In genomic region chr17:1767358-1767757, GRCh38 we compare ENCODE assay signal across 21 cellular contexts. TPM values are rescaled to one million over a fixed set of nuclear protein-coding genes. Genes with fewer than 3 reads are reported as not detected.
A peak's percentile ranks its signal among the peaks of the same experiment; 100 is the strongest.
DNase-seq lines count a peak whose midpoint lies in the region; ATAC-seq and TF ChIP-seq lines count a peak whose summit lies in the region.
"Had no signal": no experiment of that assay in that cellular context is flagged by ENCODE, and none has a peak within 500 bp of the region (broad histone marks: within the 10 kb centered on the region; RNA-seq: fewer than 3 reads in every experiment).

No MANE protein-coding gene starts in this region.

- POLR2A ChIA-PET in CD8-positive, alpha-beta T cell (lab: Charles Lee), result interaction anchor here (0.6 to 1.3 kb wide), 4 partner anchors 14 to 62 kb away, joined by 3 read pairs; partner anchors contain the start of genes RPA1 and SMYD4
- POLR2A ChIA-PET in HCT116 (lab: Charles Lee), result no interaction called here

- no peak for DNase-seq in CD8-positive, alpha-beta T cell
- DNase-seq in HCT116 (ENCODE audit: low read depth, low spot score) (no peak), endodermal cell (no peak), gastrocnemius medialis (peak in 1 of 2 donors; percentile 83), NCI-H2171 treated with DMSO at 0.1 percent for 48 hours (lab: John Stamatoyannopoulos, UW) (no peak), KG1 (lab: John Stamatoyannopoulos, UW) (no peak), tibial nerve (ENCODE audit: low spot score in 2 of 2) (no peak)
- DNase-seq: activated CD8-positive, alpha-beta memory T cell treated with anti-CD3 and anti-CD28 coated beads, Interleukin-2, amount 50 U/mL, for 4 hours; activated naive CD4-positive, alpha-beta T cell; C1 segment of cervical spinal cord; DMS79 treated with DMSO at 0.1 percent for 48 hours; GM23248; kidney glomerular epithelial cell; NCI-H774; RPMI8226 had no signal

- RAD21 ChIA-PET in HCT116 (lab: Charles Lee; ENCODE audit: low non-redundant PET in 1 of 2, low total read pairs in 2 of 2, uncharacterized antibody in 2 of 2, unreplicated experiment in 2 of 2), result no interaction called here

- H3K4me3 ChIP-seq in CD8-positive, alpha-beta T cell (ENCODE audit: low read depth, low read length), result no peak overlapping the region
- no peak overlapping the region for H3K4me3 ChIP-seq in HCT116 (replicated peaks in 1 of 2; ENCODE audit: low read depth in 1 of 2, low read length in 2 of 2)
- no peak overlapping the region for H3K4me3 ChIP-seq in endodermal cell (ENCODE audit: low read length)
- no peak overlapping the region for H3K4me3 ChIP-seq in gastrocnemius medialis
- no peak overlapping the region for H3K4me3 ChIP-seq in tibial nerve
- H3K4me3 ChIP-seq: GM23248, hepatocyte had no signal

- no peak for TF ChIP-seq RAD21 in HCT116 (IDR thresholded peaks at IDR 0.05; ENCODE audit: low read depth)

- H3K9me3 Mint-ChIP-seq in CD8-positive, alpha-beta T cell, result no peaks in the 10 kb centered on the region
- H3K9me3 Mint-ChIP-seq in endodermal cell, result no peaks in the 10 kb centered on the region
- H3K9me3 Mint-ChIP-seq: brain had no signal

- H3K36me3 Mint-ChIP-seq in CD8-positive, alpha-beta T cell, result peaks cover 2% of the 10 kb centered on the region
- peaks cover 6% of the 10 kb centered on the region for H3K36me3 Mint-ChIP-seq in endodermal cell (ENCODE audit: low read depth)

- no peak for ATAC-seq in CD8-positive, alpha-beta T cell
- ATAC-seq in HCT116 (peak; percentile 56), gastrocnemius medialis (peak; percentile 4 to 40), GM19395 (IDR thresholded peaks at IDR 0.05; ENCODE audit: unreplicated experiment) (no peak)
- ATAC-seq: activated CD4-positive, CD25-positive, alpha-beta regulatory T cell treated with anti-CD3 and anti-CD28 coated beads, Interleukin-2, amount 50 U/mL, for 24 hours had no signal

- H3K4me3 Mint-ChIP-seq in CD8-positive, alpha-beta T cell, result no peak overlapping the region
- no peak overlapping the region for H3K4me3 Mint-ChIP-seq in endodermal cell
- H3K4me3 Mint-ChIP-seq: brain had no signal

- H2AFZ ChIP-seq in HCT116 (ENCODE audit: low read depth, low read length, poor library complexity, severe bottlenecking), result no peak overlapping the region
- H2AFZ ChIP-seq: GM23248, hepatocyte had no signal

- CTCF ChIA-PET in CD8-positive, alpha-beta T cell (lab: Charles Lee), result interaction anchor here (1.5 to 5.5 kb wide), 3 partner anchors 10 to 46 kb away, joined by 4 to 38 read pairs (median 5); no protein-coding TSS in a partner anchor
- CTCF ChIA-PET in HCT116 (lab: Charles Lee), result no interaction called here

- TF ChIP-seq EP300 in tibial nerve (IDR thresholded peaks at IDR 0.05), result no peak

- H3K27me3 Mint-ChIP-seq in CD8-positive, alpha-beta T cell (ENCODE audit: low read depth), result no peaks in the 10 kb centered on the region
- H3K27me3 Mint-ChIP-seq in endodermal cell (ENCODE audit: insufficient read depth), result no peaks in the 10 kb centered on the region
- H3K27me3 Mint-ChIP-seq: brain had no signal

- TF ChIP-seq POLR2A in HCT116 (IDR thresholded peaks at IDR 0.05; ENCODE audit: borderline replicate concordance, extremely low read depth, insufficient read depth, insufficient read length) (no peak), gastrocnemius medialis (IDR thresholded peaks at IDR 0.05) (no peak), tibial nerve (IDR thresholded peaks at IDR 0.05) (no peak)

- H3K4me2 ChIP-seq in HCT116 (ENCODE audit: low read length), result no peak overlapping the region
- H3K4me2 ChIP-seq: hepatocyte had no signal

- peak overlapping the region; percentile 78 for H3K27ac Mint-ChIP-seq in CD8-positive, alpha-beta T cell
- no peak overlapping the region for H3K27ac Mint-ChIP-seq in endodermal cell

- BruUV-seq in HCT116 (replicated peaks; lab: Mats Ljungman, UMichigan), result no TSS peak

- H3K27me3 ChIP-seq in CD8-positive, alpha-beta T cell (ENCODE audit: insufficient read depth, low read length), result no peaks in the 10 kb centered on the region
- no peaks in the 10 kb centered on the region for H3K27me3 ChIP-seq in HCT116 (ENCODE audit: insufficient read depth, low read length)
- no peaks in the 10 kb centered on the region for H3K27me3 ChIP-seq in endodermal cell (ENCODE audit: control insufficient read depth, insufficient read depth, low read length, poor library complexity, severe bottlenecking)
- no peaks in the 10 kb centered on the region for H3K27me3 ChIP-seq in gastrocnemius medialis
- H3K27me3 ChIP-seq in tibial nerve, result peaks cover 0 to 5% of the 10 kb centered on the region in 2 donors
- H3K27me3 ChIP-seq: hepatocyte had no signal

- H3K9me3 ChIP-seq in CD8-positive, alpha-beta T cell (ENCODE audit: low read length), result no peaks in the 10 kb centered on the region
- no peaks in the 10 kb centered on the region for H3K9me3 ChIP-seq in HCT116 (ENCODE audit: control insufficient read depth in 1 of 2, insufficient read depth in 1 of 2, low read depth in 1 of 2, low read length in 2 of 2)
- no peaks in the 10 kb centered on the region for H3K9me3 ChIP-seq in endodermal cell (ENCODE audit: control insufficient read depth, low read length)
- H3K9me3 ChIP-seq in gastrocnemius medialis, result no peaks in the 10 kb centered on the region
- no peaks in the 10 kb centered on the region for H3K9me3 ChIP-seq in tibial nerve

- H3K27ac ChIP-seq in CD8-positive, alpha-beta T cell (ENCODE audit: low read depth, low read length), result no peak overlapping the region
- H3K27ac ChIP-seq in HCT116 (ENCODE audit: low read depth, low read length) (no peak overlapping the region), endodermal cell (ENCODE audit: low read depth, low read length) (no peak overlapping the region), gastrocnemius medialis (peak overlapping the region; percentile 97 to 100 (median 98)), tibial nerve (peak overlapping the region in 2 of 4 donors; percentile 46 to 90)
- H3K27ac ChIP-seq: GM23248, hepatocyte had no signal

- peaks cover 54% of the 10 kb centered on the region for H3K4me1 Mint-ChIP-seq in CD8-positive, alpha-beta T cell (ENCODE audit: low read depth)
- H3K4me1 Mint-ChIP-seq in endodermal cell, result peaks cover 22% of the 10 kb centered on the region

- no peaks in the 10 kb centered on the region for H3K79me2 ChIP-seq in HCT116 (ENCODE audit: insufficient read depth, low read length)

- H3K9me2 ChIP-seq in HCT116 (ENCODE audit: insufficient read depth), result no peaks in the 10 kb centered on the region

- intact Hi-C loops in CD8-positive, alpha-beta T cell (cut with DNase I, micrococcal nuclease), result loop anchor here in 1 of 2 experiments (5.0 kb wide), 1 partner anchor 45 kb away; the partner anchor contains the start of gene WDR81
- intact Hi-C loops in HCT116 (cut with micrococcal nuclease), result loop anchor here (5.0 kb wide), 1 partner anchor 45 kb away; the partner anchor contains the start of gene WDR81
- intact Hi-C loops in gastrocnemius medialis (cut with DNase I; ENCODE audit: low total_unique reads), result no loop called here

- no peaks in the 10 kb centered on the region for H3K36me3 ChIP-seq in CD8-positive, alpha-beta T cell (ENCODE audit: insufficient read depth, low read length)
- no peaks in the 10 kb centered on the region for H3K36me3 ChIP-seq in HCT116 (ENCODE audit: control insufficient read depth in 1 of 2, insufficient read depth in 2 of 2, low read length in 2 of 2)
- H3K36me3 ChIP-seq in endodermal cell (ENCODE audit: control insufficient read depth, insufficient read depth, low read length), result no peaks in the 10 kb centered on the region
- H3K36me3 ChIP-seq in gastrocnemius medialis, result peaks cover 0 to 25% of the 10 kb centered on the region in 2 donors
- H3K36me3 ChIP-seq in tibial nerve, result peaks cover 0 to 38% (median 0%) of the 10 kb centered on the region in 3 donors

- H3K4me1 ChIP-seq in CD8-positive, alpha-beta T cell (ENCODE audit: insufficient read depth, low read length), result peaks cover 54% of the 10 kb centered on the region
- H3K4me1 ChIP-seq in HCT116 (ENCODE audit: control insufficient read depth in 1 of 2, insufficient read depth in 2 of 2, low read length in 2 of 2) (peaks cover 0 to 8% of the 10 kb centered on the region in 2 experiments; a peak in 2 of 4 replicates), endodermal cell (ENCODE audit: control insufficient read depth, insufficient read depth, low read length) (peaks cover 21% of the 10 kb centered on the region), gastrocnemius medialis (peaks cover 47 to 53% of the 10 kb centered on the region in 2 donors), tibial nerve (peaks cover 0 to 58% (median 19%) of the 10 kb centered on the region in 4 donors)

- TF ChIP-seq CTCF in CD8-positive, alpha-beta T cell (IDR thresholded peaks at IDR 0.05), result no peak
- TF ChIP-seq CTCF in HCT116 (IDR thresholded peaks at IDR 0.05 in 2 of 3, conservative IDR thresholded peaks at IDR 0.05 in 1 of 3; ENCODE audit: borderline replicate concordance in 1 of 3, insufficient read depth in 1 of 3, low read depth in 2 of 3, low read length in 2 of 3) (peak in 2 of 3 experiments; percentile 38 to 44; a peak in 4 of 6 replicates), endodermal cell (conservative IDR thresholded peaks at IDR 0.05) (peak; percentile 53), gastrocnemius medialis (IDR thresholded peaks at IDR 0.05 in 4 of 5, conservative IDR thresholded peaks at IDR 0.05 in 1 of 5) (peak in 3 of 5 experiments; percentile 35 to 41 (median 38)), tibial nerve (IDR thresholded peaks at IDR 0.05) (no peak)

- no peaks in the 10 kb centered on the region for H4K20me1 ChIP-seq in HCT116 (ENCODE audit: insufficient read depth)

- 96 to 97% methylated on average over 7 to 12 of the region's 12 CpGs for WGBS in endodermal cell (ENCODE audit: insufficient coverage in 1 of 2, insufficient read length in 1 of 2), 2 experiments
- WGBS in tibial nerve, 2 donors, result 86 to 87% methylated on average over 12 of the region's 12 CpGs

- no peak overlapping the region for H3K9ac ChIP-seq in HCT116 (ENCODE audit: low read length)
- no peak overlapping the region for H3K9ac ChIP-seq in endodermal cell (ENCODE audit: extremely low read depth, low read length, poor library complexity, severe bottlenecking)
- H3K9ac ChIP-seq: GM23248 had no signal

- in situ Hi-C loops in gastrocnemius medialis (cut with MboI; ENCODE audit: low sequenced_read_pairs in 4 of 4), result no loop called here

RNA-seq across cellular contexts. Expression of gene SERPINF1, which starts 5.5 kb away (rescaled TPM):
- 10 to 100 TPM; 19.7 to 20.2 TPM for total RNA-seq in CD8-positive, alpha-beta T cell
- 2.7 TPM for total RNA-seq in HCT116 (2021; ENCODE audit: unreplicated experiment)
- polyA plus RNA-seq in HCT116 (2012), result 0.82 and 1.9 TPM in 2 replicates
- 10 to 100 TPM; 39.7 to 64.1 TPM for total RNA-seq in endodermal cell
- 36.7 TPM for polyA plus RNA-seq in endodermal cell (2013, experiment 1 of 2)
- 33.9 TPM for polyA plus RNA-seq in endodermal cell (2013, experiment 2 of 2)
- total RNA-seq in gastrocnemius medialis, result 100 to 1,000 TPM; 554 to 698 (median 631) TPM
- total RNA-seq in tibial nerve, result 1,000 to 10,000 TPM in 1 of 4 donors, 100 to 1,000 TPM in 3; 720 to 2,221 (median 908) TPM
- total RNA-seq: T-helper 1 cell treated with Interleukin-12 subunit alpha and Interleukin-12 subunit beta and Interleukin-4 antibody, amounts not matched to agents 30 ng/mL and 1 ng/mL, for 36 hours had no signal

RNA-seq across cellular contexts. Expression of gene SERPINF2, which starts 24.7 kb away (rescaled TPM):
- total RNA-seq in CD8-positive, alpha-beta T cell, result under 1 TPM; 0.22 to 0.28 TPM
- total RNA-seq in HCT116 (2021; ENCODE audit: unreplicated experiment), result 2.5 TPM
- polyA plus RNA-seq in HCT116 (2012), result 4.5 and 5.1 TPM in 2 replicates
- total RNA-seq in endodermal cell, result 1 to 10 TPM in 1 of 2 donors, under 1 TPM in 1; 0.86 to 1.8 TPM
- 0.50 TPM for polyA plus RNA-seq in endodermal cell (2013, experiment 1 of 2)
- polyA plus RNA-seq in endodermal cell (2013, experiment 2 of 2), result 0.41 TPM
- 1 to 10 TPM in 3 of 4 donors, under 1 TPM in 1; 0.85 to 6.4 (median 4.3) TPM for total RNA-seq in gastrocnemius medialis
- 10 to 100 TPM in 2 of 4 donors, 1 to 10 TPM in 2; 6.1 to 21.3 (median 11.4) TPM for total RNA-seq in tibial nerve
- total RNA-seq: GM23248, pulmonary artery endothelial cell had no signal

RNA-seq across cellular contexts. Expression of gene WDR81, which starts 42.9 kb away (rescaled TPM):
- total RNA-seq in CD8-positive, alpha-beta T cell, result 10 to 100 TPM; 18.9 to 20.4 TPM
- total RNA-seq in HCT116 (2021; ENCODE audit: unreplicated experiment) (17.3 TPM), endodermal cell (10 to 100 TPM; 13.4 to 17.9 TPM), gastrocnemius medialis (10 to 100 TPM; 22.3 to 61.1 (median 42.7) TPM), tibial nerve (100 to 1,000 TPM in 2 of 4 donors, 10 to 100 TPM in 2; 54.4 to 111 (median 92.0) TPM)
- 10.1 and 10.8 TPM in 2 replicates for polyA plus RNA-seq in HCT116 (2012)
- 8.0 TPM for polyA plus RNA-seq in endodermal cell (2013, experiment 1 of 2)
- 6.0 TPM for polyA plus RNA-seq in endodermal cell (2013, experiment 2 of 2)

RNA-seq across cellular contexts. Expression of gene TLCD2, which starts 57.2 kb away (rescaled TPM):
- under 1 TPM; 0.11 to 0.14 TPM for total RNA-seq in CD8-positive, alpha-beta T cell
- total RNA-seq in HCT116 (2021; ENCODE audit: unreplicated experiment), result 1.8 TPM
- 1.5 and 1.9 TPM in 2 replicates for polyA plus RNA-seq in HCT116 (2012)
- 1 to 10 TPM in 1 of 2 donors, under 1 TPM in 1; 0.84 to 1.8 TPM for total RNA-seq in endodermal cell
- polyA plus RNA-seq in endodermal cell (2013, experiment 1 of 2), result 0.93 TPM
- polyA plus RNA-seq in endodermal cell (2013, experiment 2 of 2), result 0.99 TPM
- under 1 TPM; 0.66 to 0.95 (median 0.85) TPM for total RNA-seq in gastrocnemius medialis
- 10 to 100 TPM in 3 of 4 donors, 1 to 10 TPM in 1; 7.5 to 11.8 (median 11.1) TPM for total RNA-seq in tibial nerve

Comparison
In these comparisons a context has a peak if more than half of its experiments do, and no peak if none do; other contexts are left out.
1. ATAC-seq: peak in HCT116 (single experiment) and gastrocnemius medialis (2 of 2); none in CD8-positive, alpha-beta T cell (single experiment) and GM19395 (single experiment).
2. H3K27ac ChIP-seq: peak in gastrocnemius medialis (4 of 4); none in CD8-positive, alpha-beta T cell (single experiment), HCT116 (single experiment) and endodermal cell (single experiment).
3. CTCF ChIP-seq: peak in HCT116 (2 of 3), endodermal cell (single experiment) and gastrocnemius medialis (3 of 5); none in CD8-positive, alpha-beta T cell (single experiment) and tibial nerve (0 of 5).
4. RNA of gene SERPINF1, which starts 5.5 kb away (total RNA-seq): 720 to 2,221 TPM in tibial nerve and 554 to 698 TPM in gastrocnemius medialis; 39.7 to 64.1 TPM in endodermal cell, 19.7 to 20.2 TPM in CD8-positive, alpha-beta T cell and 2.7 TPM in HCT116 (single experiment); every median in the first group is over 4 times any median in the second.